Comparison of ENCODE assay signal across 21 cellular contexts in the genomic region with DNA sequence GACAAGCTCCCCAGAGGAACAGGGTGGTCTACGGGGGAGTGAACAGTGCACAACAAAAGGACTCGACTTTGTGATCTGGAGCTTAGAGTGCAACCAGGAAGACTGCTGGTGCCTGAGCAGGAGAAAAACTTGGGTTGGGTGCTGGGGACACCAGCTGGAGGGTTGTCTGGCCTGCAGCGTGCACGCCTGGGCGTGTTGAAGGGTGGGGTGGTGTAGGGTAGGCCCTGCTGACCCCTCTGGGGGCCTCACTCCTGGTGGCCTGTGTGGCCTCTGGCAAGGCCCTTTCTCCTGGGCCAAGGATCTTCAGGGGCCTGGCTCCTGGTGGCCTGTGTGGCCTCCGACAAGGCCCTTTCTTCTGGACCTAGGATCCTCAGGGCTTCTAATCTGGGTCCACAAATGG. TPM values are rescaled to one million over a fixed set of nuclear protein-coding genes. Genes with fewer than 3 reads are reported as not detected.
"Had no signal": no experiment of that assay in that cellular context is flagged by ENCODE, and none has a peak within 500 bp of the region (broad histone marks: within the 10 kb centered on the region; RNA-seq: fewer than 3 reads in every experiment).

No MANE protein-coding gene starts in this region.

- H3K9me3 ChIP-seq: prostate gland, stomach had no signal

- DNase-seq: activated CD8-positive, alpha-beta memory T cell treated with anti-CD3 and anti-CD28 coated beads, Interleukin-2, amount 10 ng/mL, durations not matched to agents 7 days and 5 days; activated naive CD8-positive, alpha-beta T cell treated with anti-CD3 and anti-CD28 coated beads for 36 hours; activated T-cell treated with anti-CD3 and anti-CD28 coated beads, Interleukin-2, amount 50 U/mL, for 1 hour; anterior cingulate cortex; dermis blood vessel endothelial cell; effector memory CD8-positive, alpha-beta T cell; foreskin melanocyte; head of caudate nucleus; immature natural killer cell; mesendoderm; right cardiac atrium; stomach had no signal

- H3K4me3 Mint-ChIP-seq: activated CD8-positive, alpha-beta memory T cell treated with anti-CD3 and anti-CD28 coated beads, Interleukin-2, amount 10 ng/mL, durations not matched to agents 7 days and 5 days; activated naive CD8-positive, alpha-beta T cell treated with anti-CD3 and anti-CD28 coated beads for 36 hours; effector memory CD8-positive, alpha-beta T cell; immature natural killer cell; nephron; T-helper 2 cell treated with Interferon-gamma antibody and Interleukin-4, amounts not matched to agents 5 μg/mL and 100 μg/mL, for 36 hours had no signal

- H3K27me3 Mint-ChIP-seq: activated CD8-positive, alpha-beta memory T cell treated with anti-CD3 and anti-CD28 coated beads, Interleukin-2, amount 10 ng/mL, durations not matched to agents 7 days and 5 days; effector memory CD8-positive, alpha-beta T cell had no signal

- H3K9me3 Mint-ChIP-seq: activated naive CD8-positive, alpha-beta T cell treated with anti-CD3 and anti-CD28 coated beads for 36 hours; effector memory CD8-positive, alpha-beta T cell; immature natural killer cell; nephron; T-helper 2 cell treated with Interferon-gamma antibody and Interleukin-4, amounts not matched to agents 5 μg/mL and 100 μg/mL, for 36 hours had no signal

- ATAC-seq: activated CD4-positive, CD25-positive, alpha-beta regulatory T cell treated with anti-CD3 and anti-CD28 coated beads, Interleukin-2, amount 50 U/mL, for 24 hours; activated CD8-positive, alpha-beta memory T cell treated with anti-CD3 and anti-CD28 coated beads, Interleukin-2, amount 10 ng/mL, durations not matched to agents 7 days and 5 days; effector memory CD8-positive, alpha-beta T cell; right cardiac atrium had no signal

- H3K27ac ChIP-seq: epithelial cell of prostate, prostate gland, skin epidermis, stomach had no signal

- H3K4me3 ChIP-seq: prostate gland, skin epidermis, stomach had no signal

- H3K27ac Mint-ChIP-seq: activated CD8-positive, alpha-beta memory T cell treated with anti-CD3 and anti-CD28 coated beads, Interleukin-2, amount 10 ng/mL, durations not matched to agents 7 days and 5 days; T-helper 2 cell treated with Interferon-gamma antibody and Interleukin-4, amounts not matched to agents 5 μg/mL and 100 μg/mL, for 36 hours had no signal

RNA-seq across cellular contexts. Expression of gene RSPH6A, which starts 4.7 kb away (rescaled TPM):
- total RNA-seq: lower leg skin, urinary bladder had no signal
- polyA plus RNA-seq: fibroblast of lung, immature natural killer cell, right cardiac atrium, stomach, urinary bladder had no signal

RNA-seq across cellular contexts. Expression of gene FOXA3, which starts 44.4 kb away (rescaled TPM):
- total RNA-seq: dermis blood vessel endothelial cell, fibroblast of lung, right cardiac atrium, urinary bladder had no signal
- polyA plus RNA-seq: fibroblast of lung, immature natural killer cell, right cardiac atrium had no signal
